1 cellular context compared by ENCODE assay signal in genomic region chr1:31701137-31701736, GRCh38.
TF ChIP-seq lines count a peak whose summit lies in the region.

No MANE protein-coding gene starts in this region.

TF ChIP-seq in K562, 482 proteins besides CTCF, POLR2A, EP300 and RAD21 (continued from another document and continues in another):
- TF ChIP-seq SFPQ (IDR thresholded peaks at IDR 0.05; ENCODE audit: low read depth, low read length) (no peak), THRA (IDR thresholded peaks at IDR 0.05) (no peak), ZFX (CRISPR knock-in tag; IDR thresholded peaks at IDR 0.05) (no peak), ELF4 (CRISPR knock-in tag; IDR thresholded peaks at IDR 0.05) (no peak), ZNF518B (CRISPR knock-in tag; IDR thresholded peaks at IDR 0.05) (no peak), NR2C2 (CRISPR knock-in tag; IDR thresholded peaks at IDR 0.05) (no peak), NR2C2 (tag; IDR thresholded peaks at IDR 0.05) (peak; percentile 32; the same call in 1 of the 2 replicates), PRMT5 (CRISPR knock-in tag; IDR thresholded peaks at IDR 0.05) (no peak), SMARCC2 (IDR thresholded peaks at IDR 0.05; ENCODE audit: low read depth) (peak; percentile 74), ATF3 (IDR thresholded peaks at IDR 0.05) (peak; percentile 98), ATF3 (CRISPR knock-in tag; conservative IDR thresholded peaks at IDR 0.05) (peak; percentile 62; the same call in 1 of the 2 replicates), TGIF2 (CRISPR knock-in tag; IDR thresholded peaks at IDR 0.05) (no peak), ZBTB12 (CRISPR knock-in tag; IDR thresholded peaks at IDR 0.05) (no peak), POLR2H (tag; IDR thresholded peaks at IDR 0.05; ENCODE audit: low read depth) (no peak), CHD4 (IDR thresholded peaks at IDR 0.05; ENCODE audit: insufficient read depth, insufficient replicate concordance, low read depth, low read length, poor library complexity, severe bottlenecking) (no peak), MCM3 (IDR thresholded peaks at IDR 0.05) (no peak), STAT6 (CRISPR knock-in tag; IDR thresholded peaks at IDR 0.05) (no peak), ZNF512 (tag; IDR thresholded peaks at IDR 0.05) (no peak), HDAC3 (IDR thresholded peaks at IDR 0.05; ENCODE audit: borderline replicate concordance, partially characterized antibody) (no peak), BRF1 (IDR thresholded peaks at IDR 0.05; ENCODE audit: borderline replicate concordance, extremely low read depth, insufficient read length) (no peak), SMAD4 (CRISPR knock-in tag; conservative IDR thresholded peaks at IDR 0.05) (peak; percentile 86), MBD1 (CRISPR knock-in tag; IDR thresholded peaks at IDR 0.05) (no peak), MXD1 (CRISPR knock-in tag; IDR thresholded peaks at IDR 0.05; ENCODE audit: borderline replicate concordance, poor library complexity, severe bottlenecking) (no peak), ELK1 (CRISPR knock-in tag; IDR thresholded peaks at IDR 0.05) (no peak), ARID1B (IDR thresholded peaks at IDR 0.05) (peak; percentile 85), SIX5 (IDR thresholded peaks at IDR 0.05; ENCODE audit: borderline replicate concordance in 1 of 2, insufficient read depth in 1 of 2, low read depth in 1 of 2, low read length in 2 of 2) (no peak), PYGO2 (tag; IDR thresholded peaks at IDR 0.05) (no peak), ZNF398 (CRISPR knock-in tag; IDR thresholded peaks at IDR 0.05) (no peak), ZNF766 (CRISPR knock-in tag; conservative IDR thresholded peaks at IDR 0.05) (no peak), ELK3 (CRISPR knock-in tag; IDR thresholded peaks at IDR 0.05) (no peak), MCM5 (IDR thresholded peaks at IDR 0.05; ENCODE audit: low read depth) (no peak), SNIP1 (IDR thresholded peaks at IDR 0.05; ENCODE audit: low read depth) (no peak), ZFP91 (CRISPR knock-in tag; IDR thresholded peaks at IDR 0.05) (no peak)
